In the genomic region with DNA sequence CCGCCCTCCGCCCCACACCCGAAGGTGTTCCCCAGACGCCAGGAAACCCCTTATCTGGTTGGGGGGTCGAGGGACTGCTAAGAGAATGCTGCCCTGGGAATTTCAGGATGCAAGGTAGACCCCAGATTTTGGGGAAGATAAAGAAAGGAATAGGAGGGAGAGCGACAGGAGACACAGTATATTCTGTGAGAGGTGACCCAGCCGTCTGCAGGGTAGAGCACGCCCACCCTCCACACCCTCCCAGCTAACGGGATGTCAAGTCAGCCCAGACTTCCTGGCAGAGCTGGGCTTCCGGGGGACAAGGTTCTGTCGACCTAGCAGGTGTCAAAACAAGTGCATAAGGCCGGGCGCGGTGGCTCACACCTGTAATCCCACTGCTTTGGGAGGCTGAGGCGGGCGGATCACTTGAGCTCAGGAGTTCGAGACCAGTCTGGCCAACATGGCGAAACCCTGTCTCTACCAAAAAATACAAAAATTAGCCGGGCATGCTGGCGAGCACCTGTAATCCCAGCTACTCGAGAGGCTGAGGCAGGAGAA, we compare ENCODE assay signal across 10 cellular contexts. TPM values are rescaled to one million over a fixed set of nuclear protein-coding genes. Genes with fewer than 3 reads are reported as not detected.
DNase-seq lines count a peak whose midpoint lies in the region; ATAC-seq, FAIRE-seq and TF ChIP-seq lines count a peak whose summit lies in the region.
"Had no signal": no experiment of that assay in that cellular context is flagged by ENCODE, and none has a peak within 500 bp of the region (broad histone marks: within the 10 kb centered on the region; RNA-seq: fewer than 3 reads in every experiment).

No MANE protein-coding gene starts in this region.

- in situ Hi-C loops in K562 (cut with MboI), result no loop called here

- no peak; the same call in 2 of the 3 replicates for ATAC-seq in GM23338
- ATAC-seq in K562, result no peak
- no peak for ATAC-seq in HG03139 (IDR thresholded peaks at IDR 0.05; ENCODE audit: unreplicated experiment)

- no peak for TF ChIP-seq EP300 in K562 (IDR thresholded peaks at IDR 0.05; ENCODE audit: low read length)

- H3K27ac Mint-ChIP-seq in GM23338 (peak overlapping the region; percentile 83), mesothelial cell of epicardium (peak overlapping the region; percentile 81)

- POLR2A ChIA-PET in K562 (lab: Yijun Ruan, JAX), result no interaction called here

- H3K9me1 ChIP-seq in K562 (ENCODE audit: control insufficient read depth, insufficient read depth, low read length), result no peaks in the 10 kb centered on the region

- H2AFZ ChIP-seq in GM23338 (peak overlapping the region; percentile 97), K562 (ENCODE audit: low read depth, low read length) (0 out of 2 replicates have a peak overlapping the region, but pooled peaks have one; percentile 59)

- TF ChIP-seq CTCF in GM23338 (conservative IDR thresholded peaks at IDR 0.05; ENCODE audit: low read depth in 2 of 2) (no peak; a peak in 1 of 4 replicates), K562 (IDR thresholded peaks at IDR 0.05 in 2 of 3, conservative IDR thresholded peaks at IDR 0.05 in 1 of 3; ENCODE audit: insufficient read depth in 2 of 3, low read depth in 1 of 3, low read length in 3 of 3) (no peak), mesothelial cell of epicardium (IDR thresholded peaks at IDR 0.05; ENCODE audit: unreplicated experiment) (no peak)

- H3K9me3 Mint-ChIP-seq in GM23338 (no peaks in the 10 kb centered on the region), mesothelial cell of epicardium (no peaks in the 10 kb centered on the region)

- H3K27ac ChIP-seq in BLaER1, result peak overlapping the region; percentile 89
- no peak overlapping the region for H3K27ac ChIP-seq in GM23338 (ENCODE audit: low read depth)
- no peak overlapping the region for H3K27ac ChIP-seq in K562 (ENCODE audit: extremely low read depth, low read depth, low read length)
- H3K27ac ChIP-seq: left lung had no signal

- H3K36me3 Mint-ChIP-seq in GM23338 (ENCODE audit: low read depth) (peaks cover 5% of the 10 kb centered on the region; the same call in 2 of the 3 replicates), mesothelial cell of epicardium (no peaks in the 10 kb centered on the region)

- peaks cover 24% of the 10 kb centered on the region for H4K20me1 ChIP-seq in BLaER1
- H4K20me1 ChIP-seq in GM23338 (replicated peaks; ENCODE audit: insufficient read depth), result no peaks in the 10 kb centered on the region
- peaks cover 13% of the 10 kb centered on the region for H4K20me1 ChIP-seq in K562 (replicated peaks; ENCODE audit: control insufficient read depth, insufficient read depth, low read length)

- CTCF ChIA-PET in K562 (lab: Yijun Ruan, JAX; ENCODE audit: low intra/inter-chr PET ratio), result interaction anchor here (0.6 kb wide), 1 partner anchor 21 kb away, joined by 3 read pairs; no protein-coding TSS in a partner anchor

- no peaks in the 10 kb centered on the region for H3K27me3 ChIP-seq in BLaER1
- peaks cover 14% of the 10 kb centered on the region for H3K27me3 ChIP-seq in GM23338 (ENCODE audit: insufficient read depth)
- H3K27me3 ChIP-seq in K562 (ENCODE audit: control insufficient read depth in 2 of 2, insufficient read depth in 2 of 2, low read length in 2 of 2), result no peaks in the 10 kb centered on the region; a peak in 1 of 5 replicates

- peaks cover 12% of the 10 kb centered on the region; the same call in 1 of the 2 replicates for H3F3A ChIP-seq in GM23338 (replicated peaks; ENCODE audit: low read depth)

- H3K9me2 ChIP-seq in GM23338 (ENCODE audit: insufficient read depth), result no peaks in the 10 kb centered on the region

- DNase-seq in GM23338 (ENCODE audit: low spot score) (peak; percentile 62), K562 (ENCODE audit: extremely low read depth in 1 of 4, low spot score in 3 of 4) (no peak), mesothelial cell of epicardium (ENCODE audit: low spot score in 2 of 2, unreplicated experiment in 2 of 2) (no peak), NCI-H1436 treated with DMSO at 0.1 percent for 48 hours (lab: John Stamatoyannopoulos, UW) (no peak), AML-193 (lab: John Stamatoyannopoulos, UW) (no peak), cerebellum (ENCODE audit: low spot score) (no peak)
- DNase-seq: left lung; stimulated activated naive CD4-positive, alpha-beta T cell treated with Interleukin-2 at 50 U/mL for 16 hours had no signal

- peaks cover 58% of the 10 kb centered on the region for H3K4me1 ChIP-seq in BLaER1
- peaks cover 13% of the 10 kb centered on the region; the same call in 1 of the 2 replicates for H3K4me1 ChIP-seq in GM23338 (ENCODE audit: insufficient read depth)
- peaks cover 17 to 64% of the 10 kb centered on the region in 2 experiments; a peak in 4 of 5 replicates for H3K4me1 ChIP-seq in K562 (replicated peaks in 1 of 2; ENCODE audit: control insufficient read depth in 2 of 2, insufficient read depth in 2 of 2, low read length in 2 of 2)

- no peak for FAIRE-seq in K562 (lab: Jason Lieb, UNC)

- peak overlapping the region; percentile 81 for H3K4me3 ChIP-seq in BLaER1
- H3K4me3 ChIP-seq in GM23338, result peak overlapping the region; percentile 81
- H3K4me3 ChIP-seq in K562, result no peak overlapping the region

- H3K4me1 Mint-ChIP-seq in GM23338 (peaks cover 18% of the 10 kb centered on the region), mesothelial cell of epicardium (peaks cover 30% of the 10 kb centered on the region)

- 73% methylated on average over 19 of the region's 21 CpGs for WGBS in K562 (ENCODE audit: insufficient coverage, low coverage, missing lambda C conversion rate)

- H3K9me3 ChIP-seq in BLaER1 (no peaks in the 10 kb centered on the region), K562 (replicated peaks; ENCODE audit: control insufficient read depth, insufficient read depth, low read depth, low read length) (no peaks in the 10 kb centered on the region)
- H3K9me3 ChIP-seq: left lung had no signal

- H3K27me3 Mint-ChIP-seq in GM23338 (ENCODE audit: insufficient read depth, low read depth, poor library complexity), result peaks cover 32% of the 10 kb centered on the region
- peaks cover 37% of the 10 kb centered on the region for H3K27me3 Mint-ChIP-seq in mesothelial cell of epicardium (ENCODE audit: low read depth)

- no peak for TF ChIP-seq RAD21 in K562 (CRISPR knock-in tag; conservative IDR thresholded peaks at IDR 0.05 in 1 of 2, IDR thresholded peaks at IDR 0.05 in 1 of 2)

- no TSS peak for BruUV-seq in K562 (replicated peaks; lab: Mats Ljungman, UMichigan)

- intact Hi-C loops in K562 (cut with micrococcal nuclease), result loop anchor here (5.0 kb wide), 1 partner anchor 47 kb away; the partner anchor contains the start of gene SNAPC2

- H3K36me3 ChIP-seq in BLaER1 (no peaks in the 10 kb centered on the region), GM23338 (ENCODE audit: insufficient read depth) (no peaks in the 10 kb centered on the region), K562 (ENCODE audit: control insufficient read depth, insufficient read depth, low read length) (no peaks in the 10 kb centered on the region)
- H3K36me3 ChIP-seq: left lung had no signal

- TF ChIP-seq POLR2A in K562 (conservative IDR thresholded peaks at IDR 0.05), result no peak

- H3K79me2 ChIP-seq in GM23338 (replicated peaks; ENCODE audit: insufficient read depth), result no peaks in the 10 kb centered on the region
- no peaks in the 10 kb centered on the region for H3K79me2 ChIP-seq in K562 (ENCODE audit: control insufficient read depth, insufficient read depth, low read length)

- H3K4me3 Mint-ChIP-seq in GM23338, result peak overlapping the region; percentile 77
- H3K4me3 Mint-ChIP-seq in mesothelial cell of epicardium, result peak overlapping the region; percentile 79

- peak overlapping the region; percentile 85; the same call in 1 of the 2 replicates for H3K9ac ChIP-seq in BLaER1
- no peak overlapping the region; a peak in 1 of 4 replicates for H3K9ac ChIP-seq in K562 (ENCODE audit: insufficient read depth in 1 of 2, low read depth in 2 of 2, low read length in 2 of 2)

- peak overlapping the region; percentile 91 for H3K4me2 ChIP-seq in BLaER1
- peak overlapping the region; percentile 91 for H3K4me2 ChIP-seq in GM23338
- H3K4me2 ChIP-seq in K562 (ENCODE audit: insufficient read depth, low read length), result peak overlapping the region; percentile 46; the same call in 1 of the 2 replicates

RNA-seq across cellular contexts. Expression of gene PRR36, which starts 0.7 kb away (rescaled TPM):
- total RNA-seq in GM23338 (2014; rRNA removed; shearing (Covaris generic)), result 12.1 and 17.6 TPM in 2 replicates
- 17.9 and 22.3 TPM in 2 replicates for polyA plus RNA-seq in GM23338 (2016; fragmentation: Nextera tagmentation; extraction: Ambion mirVana)
- total RNA-seq in K562 (2011; cell fraction: chromatin; rRNA removed; ENCODE audit: low replicate concordance), result 0.14 and 0.35 TPM in 2 replicates
- total RNA-seq in K562 (2011; cell fraction: nucleolus; rRNA removed), result 0.17 and 0.26 TPM in 2 replicates
- 0.22 and 0.53 TPM in 2 replicates for total RNA-seq in K562 (2011; cell fraction: nucleoplasm; rRNA removed)
- 0.05 TPM in 1 of 2 replicates, not detected in the other for total RNA-seq in K562 (2014; rRNA removed)
- total RNA-seq in K562 (2014; rRNA removed; fragmentation: Illumina TruSeq; extraction: Trizol), result not detected in 2 replicates
- total RNA-seq in K562 (2015; rRNA removed; fragmentation: Illumina TruSeq; extraction: Trizol), result 0.04 TPM in 1 of 2 replicates, not detected in the other
- 0.29 and 0.42 TPM in 2 replicates for total RNA-seq in K562 (2021)
- 0.07 TPM in 1 of 2 replicates, not detected in the other for polyA plus RNA-seq in K562 (2011; rRNA removed)
- polyA plus RNA-seq in K562 (2011; cell fraction: cytosol; rRNA removed), result 0.09 and 0.13 TPM in 2 replicates
- polyA plus RNA-seq in K562 (2011; cell fraction: nucleus; rRNA removed), result 0.25 and 0.30 TPM in 2 replicates
- polyA plus RNA-seq in K562 (2012), result 0.16 and 0.22 TPM in 2 replicates
- polyA plus RNA-seq in K562 (2014; fragmentation: Illumina TruSeq; extraction: Trizol), result 0.06 and 0.14 TPM in 2 replicates
- polyA plus RNA-seq in K562 (2014; fragmentation: Nextera tagmentation; extraction: Ambion mirVana), result not detected
- not detected in 2 replicates for polyA plus RNA-seq in K562 (2014; rRNA removed)
- 0.06 TPM in 1 of 2 replicates, not detected in the other for polyA minus RNA-seq in K562 (2011; rRNA and poly(A)+ RNA removed)
- 0.29 and 0.82 TPM in 2 replicates for polyA minus RNA-seq in K562 (2011; cell fraction: cytosol; rRNA and poly(A)+ RNA removed)
- polyA minus RNA-seq in K562 (2011; cell fraction: nucleus; rRNA and poly(A)+ RNA removed), result 0.11 and 0.13 TPM in 2 replicates
- total RNA-seq in mesothelial cell of epicardium, result 23.4 to 25.1 TPM (median 24.0 TPM) in 3 replicates
- total RNA-seq in cerebellum, result 2.4 TPM

RNA-seq across cellular contexts. Expression of gene LRRC8E, which starts 13.4 kb away (rescaled TPM):
- total RNA-seq in GM23338 (2014; rRNA removed; shearing (Covaris generic)), result 4.5 and 4.8 TPM in 2 replicates
- polyA plus RNA-seq in GM23338 (2016; fragmentation: Nextera tagmentation; extraction: Ambion mirVana), result 0.29 and 1.3 TPM in 2 replicates
- 12.2 and 21.7 TPM in 2 replicates for total RNA-seq in K562 (2011; cell fraction: chromatin; rRNA removed; ENCODE audit: low replicate concordance)
- 17.6 and 21.2 TPM in 2 replicates for total RNA-seq in K562 (2011; cell fraction: nucleolus; rRNA removed)
- 11.2 and 13.3 TPM in 2 replicates for total RNA-seq in K562 (2011; cell fraction: nucleoplasm; rRNA removed)
- total RNA-seq in K562 (2014; rRNA removed), result 4.8 TPM in 2 replicates
- 1.4 and 3.2 TPM in 2 replicates for total RNA-seq in K562 (2014; rRNA removed; fragmentation: Illumina TruSeq; extraction: Trizol)
- total RNA-seq in K562 (2015; rRNA removed; fragmentation: Illumina TruSeq; extraction: Trizol), result 2.6 and 3.1 TPM in 2 replicates
- 5.7 and 7.1 TPM in 2 replicates for total RNA-seq in K562 (2021)
- 5.3 and 6.2 TPM in 2 replicates for polyA plus RNA-seq in K562 (2011; rRNA removed)
- 4.5 and 8.1 TPM in 2 replicates for polyA plus RNA-seq in K562 (2011; cell fraction: cytosol; rRNA removed)
- polyA plus RNA-seq in K562 (2011; cell fraction: nucleus; rRNA removed), result 4.7 and 5.5 TPM in 2 replicates
- polyA plus RNA-seq in K562 (2012), result 3.0 and 3.6 TPM in 2 replicates
- polyA plus RNA-seq in K562 (2014; fragmentation: Illumina TruSeq; extraction: Trizol), result 3.5 and 4.9 TPM in 2 replicates
- under 1 TPM in 1 of 2 experiments, not detected in 1; 0.08 TPM for polyA plus RNA-seq in K562 (2014; fragmentation: Nextera tagmentation; extraction: Ambion mirVana)
- 1.7 and 3.5 TPM in 2 replicates for polyA plus RNA-seq in K562 (2014; rRNA removed)
- 4.9 and 6.5 TPM in 2 replicates for polyA minus RNA-seq in K562 (2011; rRNA and poly(A)+ RNA removed)
- polyA minus RNA-seq in K562 (2011; cell fraction: cytosol; rRNA and poly(A)+ RNA removed), result 5.1 and 6.6 TPM in 2 replicates
- 2.3 and 3.1 TPM in 2 replicates for polyA minus RNA-seq in K562 (2011; cell fraction: nucleus; rRNA and poly(A)+ RNA removed)
- 4.3 to 5.2 TPM (median 4.9 TPM) in 3 replicates for total RNA-seq in mesothelial cell of epicardium
- not detected for total RNA-seq in cerebellum

RNA-seq across cellular contexts. Expression of gene MAP2K7, which starts 28.8 kb away (rescaled TPM):
- 22.6 and 23.2 TPM in 2 replicates for total RNA-seq in GM23338 (2014; rRNA removed; shearing (Covaris generic))
- 11.3 and 12.2 TPM in 2 replicates for polyA plus RNA-seq in GM23338 (2016; fragmentation: Nextera tagmentation; extraction: Ambion mirVana)
- 34.2 and 92.8 TPM in 2 replicates for total RNA-seq in K562 (2011; cell fraction: chromatin; rRNA removed; ENCODE audit: low replicate concordance)
- total RNA-seq in K562 (2011; cell fraction: nucleolus; rRNA removed), result 57.2 and 57.4 TPM in 2 replicates
- 41.1 and 52.7 TPM in 2 replicates for total RNA-seq in K562 (2011; cell fraction: nucleoplasm; rRNA removed)
- 19.4 and 23.9 TPM in 2 replicates for total RNA-seq in K562 (2014; rRNA removed)
- 3.1 and 4.1 TPM in 2 replicates for total RNA-seq in K562 (2014; rRNA removed; fragmentation: Illumina TruSeq; extraction: Trizol)
- 11.3 and 12.3 TPM in 2 replicates for total RNA-seq in K562 (2015; rRNA removed; fragmentation: Illumina TruSeq; extraction: Trizol)
- total RNA-seq in K562 (2021), result 43.8 and 45.8 TPM in 2 replicates
- 14.9 and 15.7 TPM in 2 replicates for polyA plus RNA-seq in K562 (2011; rRNA removed)
- 16.0 and 27.0 TPM in 2 replicates for polyA plus RNA-seq in K562 (2011; cell fraction: cytosol; rRNA removed)
- 39.0 and 61.8 TPM in 2 replicates for polyA plus RNA-seq in K562 (2011; cell fraction: nucleus; rRNA removed)
- 29.3 and 31.2 TPM in 2 replicates for polyA plus RNA-seq in K562 (2012)
- 14.1 and 27.3 TPM in 2 replicates for polyA plus RNA-seq in K562 (2014; fragmentation: Illumina TruSeq; extraction: Trizol)
- polyA plus RNA-seq in K562 (2014; fragmentation: Nextera tagmentation; extraction: Ambion mirVana), result under 1 TPM; 0.51 to 0.99 TPM
- polyA plus RNA-seq in K562 (2014; rRNA removed), result 37.6 and 40.1 TPM in 2 replicates
- 4.7 and 7.6 TPM in 2 replicates for polyA minus RNA-seq in K562 (2011; rRNA and poly(A)+ RNA removed)
- polyA minus RNA-seq in K562 (2011; cell fraction: cytosol; rRNA and poly(A)+ RNA removed), result 17.0 and 17.8 TPM in 2 replicates
- polyA minus RNA-seq in K562 (2011; cell fraction: nucleus; rRNA and poly(A)+ RNA removed), result 14.3 and 15.6 TPM in 2 replicates
- total RNA-seq in mesothelial cell of epicardium, result 52.1 to 55.6 TPM (median 52.2 TPM) in 3 replicates
- total RNA-seq in cerebellum, result 8.5 TPM

RNA-seq across cellular contexts. Expression of gene TGFBR3L, which starts 39.7 kb away (rescaled TPM):
- total RNA-seq in GM23338 (2014; rRNA removed; shearing (Covaris generic)), result 1.7 and 5.6 TPM in 2 replicates
- polyA plus RNA-seq in GM23338 (2016; fragmentation: Nextera tagmentation; extraction: Ambion mirVana), result 6.2 and 7.0 TPM in 2 replicates
- 0.69 TPM in 1 of 2 replicates, not detected in the other for total RNA-seq in K562 (2011; cell fraction: chromatin; rRNA removed; ENCODE audit: low replicate concordance)
- total RNA-seq in K562 (2011; cell fraction: nucleolus; rRNA removed), result 0.33 TPM in 1 of 2 replicates, not detected in the other
- not detected in 2 replicates for total RNA-seq in K562 (2011; cell fraction: nucleoplasm; rRNA removed)
- total RNA-seq in K562 (2014; rRNA removed), result not detected in 2 replicates
- not detected in 2 replicates for total RNA-seq in K562 (2014; rRNA removed; fragmentation: Illumina TruSeq; extraction: Trizol)
- total RNA-seq in K562 (2015; rRNA removed; fragmentation: Illumina TruSeq; extraction: Trizol), result not detected in 2 replicates
- 0.18 TPM in 1 of 2 replicates, not detected in the other for total RNA-seq in K562 (2021)
- polyA plus RNA-seq in K562 (2011; rRNA removed), result 0.08 TPM in 1 of 2 replicates, not detected in the other
- polyA plus RNA-seq in K562 (2011; cell fraction: cytosol; rRNA removed), result 0.09 TPM in 2 replicates
- 0.15 and 0.58 TPM in 2 replicates for polyA plus RNA-seq in K562 (2011; cell fraction: nucleus; rRNA removed)
- 0.26 and 0.28 TPM in 2 replicates for polyA plus RNA-seq in K562 (2012)
- polyA plus RNA-seq in K562 (2014; fragmentation: Illumina TruSeq; extraction: Trizol), result not detected in 2 replicates
- not detected for polyA plus RNA-seq in K562 (2014; fragmentation: Nextera tagmentation; extraction: Ambion mirVana)
- not detected in 2 replicates for polyA plus RNA-seq in K562 (2014; rRNA removed)
- polyA minus RNA-seq in K562 (2011; rRNA and poly(A)+ RNA removed), result not detected in 2 replicates
- polyA minus RNA-seq in K562 (2011; cell fraction: cytosol; rRNA and poly(A)+ RNA removed), result not detected in 2 replicates
- not detected in 2 replicates for polyA minus RNA-seq in K562 (2011; cell fraction: nucleus; rRNA and poly(A)+ RNA removed)
- 1.2 to 1.7 TPM (median 1.2 TPM) in 3 replicates for total RNA-seq in mesothelial cell of epicardium
- not detected for total RNA-seq in cerebellum

RNA-seq across cellular contexts. Expression of gene EVI5L, which starts 44.9 kb away (rescaled TPM):
- 14.0 and 16.2 TPM in 2 replicates for total RNA-seq in GM23338 (2014; rRNA removed; shearing (Covaris generic))
- polyA plus RNA-seq in GM23338 (2016; fragmentation: Nextera tagmentation; extraction: Ambion mirVana) (4.3 and 4.5 TPM in 2 replicates), K562 (2011; rRNA removed) (1.4 and 2.8 TPM in 2 replicates), K562 (2014; fragmentation: Illumina TruSeq; extraction: Trizol) (1.5 TPM in 2 replicates), K562 (2014; fragmentation: Nextera tagmentation; extraction: Ambion mirVana) (not detected), K562 (2014; rRNA removed) (1.00 and 1.2 TPM in 2 replicates)
- 2.9 and 11.6 TPM in 2 replicates for total RNA-seq in K562 (2011; cell fraction: chromatin; rRNA removed; ENCODE audit: low replicate concordance)
- total RNA-seq in K562 (2011; cell fraction: nucleolus; rRNA removed), result 6.2 and 7.6 TPM in 2 replicates
- total RNA-seq in K562 (2011; cell fraction: nucleoplasm; rRNA removed), result 3.4 and 4.6 TPM in 2 replicates
- total RNA-seq in K562 (2014; rRNA removed) (1.0 and 1.1 TPM in 2 replicates), K562 (2014; rRNA removed; fragmentation: Illumina TruSeq; extraction: Trizol) (0.13 and 0.76 TPM in 2 replicates), K562 (2015; rRNA removed; fragmentation: Illumina TruSeq; extraction: Trizol) (0.53 and 0.69 TPM in 2 replicates), K562 (2021) (1.8 and 1.9 TPM in 2 replicates), mesothelial cell of epicardium (18.5 to 21.7 TPM (median 19.5 TPM) in 3 replicates), cerebellum (24.7 TPM)
- 2.5 and 3.6 TPM in 2 replicates for polyA plus RNA-seq in K562 (2011; cell fraction: cytosol; rRNA removed)
- 4.8 and 5.7 TPM in 2 replicates for polyA plus RNA-seq in K562 (2011; cell fraction: nucleus; rRNA removed)
- 1.2 and 5.4 TPM in 2 replicates for polyA plus RNA-seq in K562 (2012)
- 2.9 and 3.4 TPM in 2 replicates for polyA minus RNA-seq in K562 (2011; rRNA and poly(A)+ RNA removed)
- polyA minus RNA-seq in K562 (2011; cell fraction: cytosol; rRNA and poly(A)+ RNA removed), result 3.0 and 3.9 TPM in 2 replicates
- polyA minus RNA-seq in K562 (2011; cell fraction: nucleus; rRNA and poly(A)+ RNA removed), result 3.5 and 5.4 TPM in 2 replicates
